In genomic region chr6:25279748-25280616, GRCh38 we compare ENCODE assay signal across 8 cellular contexts. TPM values are rescaled to one million over a fixed set of nuclear protein-coding genes. Genes with fewer than 3 reads are reported as not detected.
DNase-seq lines count a peak whose midpoint lies in the region; ATAC-seq and TF ChIP-seq lines count a peak whose summit lies in the region.

No MANE protein-coding gene starts in this region.

- H3K9me3 ChIP-seq in MG63 = no peaks in the 10 kb centered on the region

- peak; percentile 27 to 35 for DNase-seq in NCI-H2081 (lab: John Stamatoyannopoulos, UW)
- no peak for DNase-seq in NCI-H2081 treated with DMSO at 0.1 percent for 48 hours (lab: John Stamatoyannopoulos, UW)
- DNase-seq in MG63 = no peak
- peak; percentile 21 for DNase-seq in glutamatergic neuron
- DNase-seq in posterior vena cava (ENCODE audit: low spot score) = peak; percentile 74
- DNase-seq in G401 (ENCODE audit: low spot score) = no peak
- no peak for DNase-seq in SHP77 treated with DMSO at 0.1 percent for 48 hours (lab: John Stamatoyannopoulos, UW)

- intact Hi-C loops in posterior vena cava (cut with DNase I) = loop anchor here (5.0 to 10.0 kb wide), 2 partner anchors 205 to 207 kb away; no protein-coding TSS in a partner anchor

- peak overlapping the region; percentile 76 for H3K4me3 ChIP-seq in MG63

- in situ Hi-C loops in G401 (cut with HindIII; ENCODE audit: low sequenced_read_pairs) = no loop called here

- H3K36me3 Mint-ChIP-seq in activated T-helper 17 cell treated with anti-CD3 and anti-CD28 coated beads, Interleukin-2, amount 50 U/mL, for 72 hours (ENCODE audit: low read depth) = no peaks in the 10 kb centered on the region
- H3K36me3 Mint-ChIP-seq in glutamatergic neuron (ENCODE audit: unreplicated experiment) = no peaks in the 10 kb centered on the region

- TF ChIP-seq CTCF in glutamatergic neuron (IDR thresholded peaks at IDR 0.05; ENCODE audit: partially characterized antibody, unreplicated experiment) = no peak

- no peaks in the 10 kb centered on the region for H3K27me3 ChIP-seq in MG63

- H3K9me3 Mint-ChIP-seq in activated T-helper 17 cell treated with anti-CD3 and anti-CD28 coated beads, Interleukin-2, amount 50 U/mL, for 72 hours = no peaks in the 10 kb centered on the region
- H3K9me3 Mint-ChIP-seq in glutamatergic neuron (ENCODE audit: unreplicated experiment) = peaks cover 7% of the 10 kb centered on the region

- peaks cover 7% of the 10 kb centered on the region for H3K27me3 Mint-ChIP-seq in activated T-helper 17 cell treated with anti-CD3 and anti-CD28 coated beads, Interleukin-2, amount 50 U/mL, for 72 hours
- H3K27me3 Mint-ChIP-seq in glutamatergic neuron (ENCODE audit: unreplicated experiment) = peaks cover 8% of the 10 kb centered on the region

- no peaks in the 10 kb centered on the region for H3K36me3 ChIP-seq in MG63

- H3K4me3 Mint-ChIP-seq in activated T-helper 17 cell treated with anti-CD3 and anti-CD28 coated beads, Interleukin-2, amount 50 U/mL, for 72 hours = peak overlapping the region; percentile 84
- H3K4me3 Mint-ChIP-seq in glutamatergic neuron (ENCODE audit: unreplicated experiment) = peak overlapping the region; percentile 93

- peak overlapping the region; percentile 58 for H3K27ac Mint-ChIP-seq in activated T-helper 17 cell treated with anti-CD3 and anti-CD28 coated beads, Interleukin-2, amount 50 U/mL, for 72 hours
- H3K27ac Mint-ChIP-seq in glutamatergic neuron (ENCODE audit: unreplicated experiment) = peak overlapping the region; percentile 35

- peak; percentile 17 for ATAC-seq in activated T-helper 17 cell treated with anti-CD3 and anti-CD28 coated beads, Interleukin-2, amount 50 U/mL, for 72 hours (replicated peaks)

- H3K4me1 Mint-ChIP-seq in activated T-helper 17 cell treated with anti-CD3 and anti-CD28 coated beads, Interleukin-2, amount 50 U/mL, for 72 hours = peaks cover 20% of the 10 kb centered on the region
- H3K4me1 Mint-ChIP-seq in glutamatergic neuron (ENCODE audit: low read depth, unreplicated experiment) = peaks cover 2% of the 10 kb centered on the region

RNA-seq across cellular contexts. Expression of gene CARMIL1, which starts 0.8 kb away (rescaled TPM):
- total RNA-seq in MG63 (2014; rRNA removed; shearing (Covaris generic); ENCODE audit: low replicate concordance) = 3.4 and 6.5 TPM in 2 replicates
- total RNA-seq in activated T-helper 17 cell treated with anti-CD3 and anti-CD28 coated beads, Interleukin-2, amount 50 U/mL, for 72 hours = 1 to 10 TPM; 3.8 to 7.6 TPM
- total RNA-seq in glutamatergic neuron (ENCODE audit: unreplicated experiment) (4.8 TPM), posterior vena cava (10 to 100 TPM; 19.8 to 20.4 TPM)
- total RNA-seq in G401 (2014; rRNA removed; shearing (Covaris generic)) = 0.20 and 0.37 TPM in 2 replicates

Comparison
In these comparisons a context has a peak if more than half of its experiments do, and no peak if none do; other contexts are left out.
1. DNase-seq: peak in NCI-H2081 (2 of 2), glutamatergic neuron (single experiment) and posterior vena cava (single experiment); none in NCI-H2081 treated with DMSO at 0.1 percent for 48 hours (single experiment), MG63 (single experiment), G401 (single experiment) and SHP77 treated with DMSO at 0.1 percent for 48 hours (single experiment).